ENCODE assay signal across 1 cellular context in genomic region chr1:153771841-153772593, GRCh38.
TF ChIP-seq lines count a peak whose summit lies in the region.

No MANE protein-coding gene starts in this region.

TF ChIP-seq in GM12878, 131 proteins besides CTCF, POLR2A, EP300 and RAD21:
- TF ChIP-seq KLF5 (IDR thresholded peaks at IDR 0.05; ENCODE audit: partially characterized antibody) (no peak), ZNF384 (IDR thresholded peaks at IDR 0.05; ENCODE audit: borderline replicate concordance, low read depth, low read length) (no peak), SREBF2 (IDR thresholded peaks at IDR 0.05; ENCODE audit: low read length) (no peak), NBN (IDR thresholded peaks at IDR 0.05) (no peak), PAX8 (IDR thresholded peaks at IDR 0.05) (no peak), FOS (IDR thresholded peaks at IDR 0.05; ENCODE audit: borderline replicate concordance, extremely low read depth, insufficient read length) (no peak), FOXK2 (IDR thresholded peaks at IDR 0.05) (no peak), ATF2 (IDR thresholded peaks at IDR 0.05; ENCODE audit: low read length) (no peak), EED (IDR thresholded peaks at IDR 0.05; ENCODE audit: low read depth) (no peak), SMARCA5 (IDR thresholded peaks at IDR 0.05) (no peak), ZNF622 (IDR thresholded peaks at IDR 0.05) (no peak), ASH2L (IDR thresholded peaks at IDR 0.05; ENCODE audit: borderline replicate concordance, low read depth) (no peak), MTA3 (IDR thresholded peaks at IDR 0.05; ENCODE audit: borderline replicate concordance, low read length) (no peak), CHD4 (IDR thresholded peaks at IDR 0.05) (no peak), BHLHE40 (IDR thresholded peaks at IDR 0.05; ENCODE audit: borderline replicate concordance in 1 of 2, low read depth in 2 of 2, low read length in 1 of 2) (no peak), DPF2 (IDR thresholded peaks at IDR 0.05) (no peak)
- TF ChIP-seq, protein P1, sequence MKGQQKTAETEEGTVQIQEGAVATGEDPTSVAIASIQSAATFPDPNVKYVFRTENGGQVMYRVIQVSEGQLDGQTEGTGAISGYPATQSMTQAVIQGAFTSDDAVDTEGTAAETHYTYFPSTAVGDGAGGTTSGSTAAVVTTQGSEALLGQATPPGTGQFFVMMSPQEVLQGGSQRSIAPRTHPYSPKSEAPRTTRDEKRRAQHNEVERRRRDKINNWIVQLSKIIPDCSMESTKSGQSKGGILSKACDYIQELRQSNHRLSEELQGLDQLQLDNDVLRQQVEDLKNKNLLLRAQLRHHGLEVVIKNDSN (IDR thresholded peaks at IDR 0.05; ENCODE audit: borderline replicate concordance, extremely low read length, insufficient read depth, low read depth, low read length), result no peak
- TF ChIP-seq, protein P2, sequence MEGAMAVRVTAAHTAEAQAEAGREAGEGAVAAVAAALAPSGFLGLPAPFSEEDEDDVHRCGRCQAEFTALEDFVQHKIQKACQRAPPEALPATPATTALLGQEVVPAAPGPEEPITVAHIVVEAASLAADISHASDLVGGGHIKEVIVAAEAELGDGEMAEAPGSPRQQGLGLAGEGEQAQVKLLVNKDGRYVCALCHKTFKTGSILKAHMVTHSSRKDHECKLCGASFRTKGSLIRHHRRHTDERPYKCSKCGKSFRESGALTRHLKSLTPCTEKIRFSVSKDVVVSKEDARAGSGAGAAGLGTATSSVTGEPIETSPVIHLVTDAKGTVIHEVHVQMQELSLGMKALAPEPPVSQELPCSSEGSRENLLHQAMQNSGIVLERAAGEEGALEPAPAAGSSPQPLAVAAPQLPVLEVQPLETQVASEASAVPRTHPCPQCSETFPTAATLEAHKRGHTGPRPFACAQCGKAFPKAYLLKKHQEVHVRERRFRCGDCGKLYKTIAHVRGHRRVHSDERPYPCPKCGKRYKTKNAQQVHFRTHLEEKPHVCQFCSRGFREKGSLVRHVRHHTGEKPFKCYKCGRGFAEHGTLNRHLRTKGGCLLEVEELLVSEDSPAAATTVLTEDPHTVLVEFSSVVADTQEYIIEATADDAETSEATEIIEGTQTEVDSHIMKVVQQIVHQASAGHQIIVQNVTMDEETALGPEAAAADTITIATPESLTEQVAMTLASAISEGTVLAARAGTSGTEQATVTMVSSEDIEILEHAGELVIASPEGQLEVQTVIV (IDR thresholded peaks at IDR 0.05; ENCODE audit: borderline replicate concordance, partially characterized antibody), result no peak
TF ChIP-seq in GM12878: peak in this region for 0.
